9 cellular contexts compared by ENCODE assay signal in the genomic region with DNA sequence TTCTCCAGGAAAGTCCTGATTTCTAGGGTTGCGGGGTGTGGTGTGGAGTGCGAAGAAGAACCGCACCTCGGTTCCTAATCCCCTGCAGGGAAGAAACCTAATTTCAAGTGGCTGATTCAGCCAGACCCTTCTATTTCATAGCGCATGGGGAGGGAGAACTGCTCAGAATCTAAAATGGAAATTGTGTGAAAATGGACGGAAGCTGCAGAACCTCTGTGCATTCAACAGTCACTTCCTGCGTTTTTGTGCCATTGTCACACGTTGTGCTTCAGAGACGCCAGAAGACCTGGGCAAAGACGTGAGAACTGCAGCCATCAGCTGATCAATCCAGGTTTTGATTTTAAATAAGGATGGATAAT. TPM values are rescaled to one million over a fixed set of nuclear protein-coding genes. Genes with fewer than 3 reads are reported as not detected.
A peak's percentile ranks its signal among the peaks of the same experiment; 100 is the strongest.
DNase-seq lines count a peak whose midpoint lies in the region; ATAC-seq, FAIRE-seq and TF ChIP-seq lines count a peak whose summit lies in the region.
"Had no signal": no experiment of that assay in that cellular context is flagged by ENCODE, and none has a peak within 500 bp of the region (broad histone marks: within the 10 kb centered on the region; RNA-seq: fewer than 3 reads in every experiment).

No MANE protein-coding gene starts in this region.

- no peak overlapping the region for H3K27ac ChIP-seq in muscle layer of colon (ENCODE audit: low read depth, low read length)
- H3K27ac ChIP-seq in aorta (ENCODE audit: low read depth in 1 of 2, low read length in 2 of 2) = no peak overlapping the region

- no peaks in the 10 kb centered on the region for H3K9me3 ChIP-seq in Caco-2
- no peaks in the 10 kb centered on the region for H3K9me3 ChIP-seq in muscle layer of colon (ENCODE audit: low read length)
- no peaks in the 10 kb centered on the region for H3K9me3 ChIP-seq in aorta (ENCODE audit: control insufficient read depth, low read length)

- DNase-seq in Caco-2 (no peak), NCI-H69 (lab: John Stamatoyannopoulos, UW) (peak; percentile 49), bronchial epithelial cell (ENCODE audit: low read depth) (no peak), aorta (no peak), D721Med (ENCODE audit: insufficient read length, low spot score) (no peak), GM03348 (ENCODE audit: low spot score) (no peak)

- peaks cover 7% of the 10 kb centered on the region for H3K4me1 Mint-ChIP-seq in Caco-2 (ENCODE audit: low read depth, unreplicated experiment)

- H3K36me3 ChIP-seq in Caco-2 (ENCODE audit: control insufficient read depth, insufficient read depth, low read length) (no peaks in the 10 kb centered on the region), bronchial epithelial cell (ENCODE audit: control insufficient read depth, insufficient read depth, low read length) (no peaks in the 10 kb centered on the region), muscle layer of colon (ENCODE audit: insufficient read depth, low read length) (no peaks in the 10 kb centered on the region), aorta (ENCODE audit: control insufficient read depth in 1 of 2, insufficient read depth in 2 of 2, low read length in 1 of 2) (no peaks in the 10 kb centered on the region)

- H3K9me3 Mint-ChIP-seq in Caco-2 (ENCODE audit: unreplicated experiment) = no peaks in the 10 kb centered on the region

- 10 to 14% methylated on average over 10 of the region's 10 CpGs for WGBS in aorta, 2 donors

- POLR2A ChIA-PET in Caco-2 (lab: Charles Lee) = no interaction called here

- CTCF ChIA-PET in Caco-2 (lab: Charles Lee) = no interaction called here

- intact Hi-C loops in Caco-2 (cut with micrococcal nuclease; ENCODE audit: unreplicated experiment) (no loop called here), aorta (cut with DNase I) (no loop called here)

- FAIRE-seq in bronchial epithelial cell (lab: Jason Lieb, UNC) (no peak), D721Med (lab: Jason Lieb, UNC) (no peak)

- H3K27me3 Mint-ChIP-seq in Caco-2 (ENCODE audit: insufficient read depth, unreplicated experiment) = peaks cover 13% of the 10 kb centered on the region

- H3K9ac ChIP-seq in muscle layer of colon (ENCODE audit: low read length) = no peak overlapping the region

- no peaks in the 10 kb centered on the region for H3K36me3 Mint-ChIP-seq in Caco-2 (ENCODE audit: insufficient read depth, unreplicated experiment)

- H3K27me3 ChIP-seq in Caco-2 (replicated peaks; ENCODE audit: control insufficient read depth, insufficient read depth, low read length) (0 out of 2 replicates have a peak, but pooled peaks cover 3% of the 10 kb centered on the region), bronchial epithelial cell (ENCODE audit: control insufficient read depth, insufficient read depth, low read length) (no peaks in the 10 kb centered on the region), muscle layer of colon (ENCODE audit: control insufficient read depth in 1 of 2, insufficient read depth in 2 of 2, low read length in 2 of 2) (peaks cover 12 to 20% of the 10 kb centered on the region in 2 donors), aorta (ENCODE audit: control insufficient read depth in 1 of 2, insufficient read depth in 2 of 2, low read length in 1 of 2) (no peaks in the 10 kb centered on the region)

- ATAC-seq in GM21423 (IDR thresholded peaks at IDR 0.05; ENCODE audit: unreplicated experiment) = peak; percentile 24
- ATAC-seq in aorta (ENCODE audit: low FRiP score) = peak; percentile 9

- H3K4me3 ChIP-seq in Caco-2 (ENCODE audit: low read depth, low read length) (peak overlapping the region; percentile 57), bronchial epithelial cell (ENCODE audit: low read depth, low read length) (peak overlapping the region; percentile 52), muscle layer of colon (ENCODE audit: low read depth in 1 of 2, low read length in 2 of 2) (peak overlapping the region; percentile 53 to 72), aorta (ENCODE audit: low read length in 2 of 2) (peak overlapping the region; percentile 7 to 72)

- peak overlapping the region; percentile 82 for H3K4me3 Mint-ChIP-seq in Caco-2 (ENCODE audit: unreplicated experiment)

- H3K4me1 ChIP-seq in Caco-2 (no peaks in the 10 kb centered on the region), muscle layer of colon (ENCODE audit: insufficient read depth, low read length) (peaks cover 4% of the 10 kb centered on the region), aorta (ENCODE audit: control insufficient read depth in 1 of 2, insufficient read depth in 2 of 2, low read length in 2 of 2) (no peaks in the 10 kb centered on the region)

- no peak for TF ChIP-seq CTCF in Caco-2 (IDR thresholded peaks at IDR 0.05; ENCODE audit: insufficient read depth in 1 of 2, low read depth in 1 of 2, low read length in 1 of 2, severe bottlenecking in 1 of 2, unreplicated experiment in 1 of 2)
- no peak for TF ChIP-seq CTCF in bronchial epithelial cell (IDR thresholded peaks at IDR 0.05; ENCODE audit: insufficient read depth, low read length, severe bottlenecking)
- no peak for TF ChIP-seq CTCF in D721Med (IDR thresholded peaks at IDR 0.05; ENCODE audit: insufficient read depth, missing control alignments)

- H3K27ac Mint-ChIP-seq in Caco-2 (ENCODE audit: unreplicated experiment) = peak overlapping the region; percentile 43

- BruUV-seq in Caco-2 (replicated peaks; lab: Mats Ljungman, UMichigan) = no TSS peak

RNA-seq across cellular contexts. Expression of a gene that starts 1.2 kb away (rescaled TPM):
- total RNA-seq in Caco-2 (2022) (0.84 and 1.0 TPM in 2 replicates), bronchial epithelial cell (0.53 and 1.3 TPM in 2 replicates), aorta (1 to 10 TPM; 1.8 to 3.0 TPM)
- polyA plus RNA-seq in aorta = 1 to 10 TPM in 1 of 2 donors, under 1 TPM in 1; 0.08 to 3.8 TPM
- total RNA-seq: pulmonary artery endothelial cell had no signal

RNA-seq across cellular contexts. Expression of a gene that starts 18.6 kb away (rescaled TPM):
- 15.5 and 16.0 TPM in 2 replicates for total RNA-seq in Caco-2 (2022)
- 7.4 and 7.7 TPM in 2 replicates for total RNA-seq in bronchial epithelial cell
- 10 to 100 TPM in 1 of 2 donors, 1 to 10 TPM in 1; 9.3 to 16.7 TPM for total RNA-seq in aorta
- polyA plus RNA-seq in aorta = 1 to 10 TPM; 2.3 to 2.6 TPM
